20 cellular contexts compared by ENCODE assay signal in genomic region chr5:118647587-118647986, GRCh38.
DNase-seq lines count a peak whose midpoint lies in the region; ATAC-seq, FAIRE-seq and TF ChIP-seq lines count a peak whose summit lies in the region.
"Had no signal": no experiment of that assay in that cellular context is flagged by ENCODE, and none has a peak within 500 bp of the region (broad histone marks: within the 10 kb centered on the region; RNA-seq: fewer than 3 reads in every experiment).

No MANE protein-coding gene starts in this region.

- H3K36me3 Mint-ChIP-seq in GM23338 (ENCODE audit: low read depth), result no peaks in the 10 kb centered on the region
- H3K36me3 Mint-ChIP-seq in endodermal cell (ENCODE audit: low read depth), result no peaks in the 10 kb centered on the region
- H3K36me3 Mint-ChIP-seq in chondrocyte (ENCODE audit: low read depth), result peaks cover 2% of the 10 kb centered on the region
- H3K36me3 Mint-ChIP-seq: CD4-positive, CD25-positive, alpha-beta regulatory T cell; CD8-positive, alpha-beta memory T cell had no signal

- no peak overlapping the region for H4K5ac ChIP-seq in mesendoderm (ENCODE audit: low read length)

- no peak overlapping the region for H3K18ac ChIP-seq in mesendoderm (ENCODE audit: low read length)

- H3K36me3 ChIP-seq in GM23338 (ENCODE audit: insufficient read depth) (no peaks in the 10 kb centered on the region), endodermal cell (ENCODE audit: control insufficient read depth, insufficient read depth, low read length) (no peaks in the 10 kb centered on the region), mesendoderm (ENCODE audit: control insufficient read depth, insufficient read depth, low read length) (no peaks in the 10 kb centered on the region), small intestine (ENCODE audit: control insufficient read depth in 2 of 2, insufficient read depth in 2 of 2, low read length in 2 of 2) (no peaks in the 10 kb centered on the region), A673 (ENCODE audit: insufficient read depth, low read length, poor library complexity, severe bottlenecking) (no peaks in the 10 kb centered on the region)
- H3K36me3 ChIP-seq: BLaER1 treated with 17β-estradiol and CSF1 and Interleukin-3, amounts not matched to agents 10 nM and 100 nM had no signal

- no peak overlapping the region for H3K23ac ChIP-seq in mesendoderm (ENCODE audit: low read length)

- H3K27me3 ChIP-seq in GM23338 (ENCODE audit: insufficient read depth) (no peaks in the 10 kb centered on the region), endodermal cell (ENCODE audit: control insufficient read depth, insufficient read depth, low read length, poor library complexity, severe bottlenecking) (no peaks in the 10 kb centered on the region), mesendoderm (ENCODE audit: insufficient read depth, low read length, poor library complexity) (no peaks in the 10 kb centered on the region), small intestine (ENCODE audit: control insufficient read depth in 2 of 2, insufficient read depth in 2 of 2, low read length in 2 of 2) (no peaks in the 10 kb centered on the region), A673 (replicated peaks; ENCODE audit: insufficient read depth, low read depth, low read length, poor library complexity) (no peaks in the 10 kb centered on the region)
- H3K27me3 ChIP-seq: BLaER1 treated with 17β-estradiol and CSF1 and Interleukin-3, amounts not matched to agents 10 nM and 100 nM had no signal

- H2BK15ac ChIP-seq in mesendoderm (replicated peaks; ENCODE audit: low read depth), result no peak overlapping the region

- no TSS peak for BruUV-seq in A673 (replicated peaks; lab: Mats Ljungman, UMichigan)

- no peak overlapping the region for H2BK5ac ChIP-seq in mesendoderm (ENCODE audit: low read length)

- H2BK120ac ChIP-seq in mesendoderm (ENCODE audit: low read depth, low read length), result no peak overlapping the region

- H3K4me1 Mint-ChIP-seq in GM23338 (peaks cover 5% of the 10 kb centered on the region; the same call in 1 of the 3 replicates), endodermal cell (peaks cover 29% of the 10 kb centered on the region), chondrocyte (ENCODE audit: low read depth) (no peaks in the 10 kb centered on the region)
- H3K4me1 Mint-ChIP-seq: B cell; CD4-positive, CD25-positive, alpha-beta regulatory T cell; CD8-positive, alpha-beta memory T cell had no signal

- H3K9me3 Mint-ChIP-seq in GM23338, result no peaks in the 10 kb centered on the region
- H3K9me3 Mint-ChIP-seq in endodermal cell, result no peaks in the 10 kb centered on the region
- peaks cover 5% of the 10 kb centered on the region for H3K9me3 Mint-ChIP-seq in chondrocyte (ENCODE audit: low read depth)

- H2AFZ ChIP-seq in GM23338, result peak overlapping the region; percentile 78; the same call in 1 of the 2 replicates

- no peaks in the 10 kb centered on the region for H3F3A ChIP-seq in GM23338 (replicated peaks; ENCODE audit: low read depth)

- DNase-seq in GM23338 (ENCODE audit: low spot score) (no peak), endodermal cell (peak; percentile 66), mesendoderm (peak; percentile 75), small intestine (peak; percentile 68), chondrocyte (ENCODE audit: low spot score) (no peak), HCEC 1CT (no peak), A673 (ENCODE audit: low spot score) (no peak)
- DNase-seq: 8988T; CD4-positive, CD25-positive, alpha-beta regulatory T cell; CD8-positive, alpha-beta memory T cell; COR-L47; GOT3; H9 had no signal

- H3K4me2 ChIP-seq in GM23338 (no peak overlapping the region), mesendoderm (ENCODE audit: low read length) (no peak overlapping the region)
- H3K4me2 ChIP-seq: BLaER1 treated with 17β-estradiol and CSF1 and Interleukin-3, amounts not matched to agents 10 nM and 100 nM had no signal

- H3K9ac ChIP-seq in endodermal cell (ENCODE audit: extremely low read depth, low read length, poor library complexity, severe bottlenecking), result no peak overlapping the region
- H3K9ac ChIP-seq in mesendoderm (ENCODE audit: low read length), result no peak overlapping the region
- H3K9ac ChIP-seq: BLaER1 treated with 17β-estradiol and CSF1 and Interleukin-3, amounts not matched to agents 10 nM and 100 nM had no signal

- H3K4me1 ChIP-seq in GM23338 (ENCODE audit: insufficient read depth) (no peaks in the 10 kb centered on the region), endodermal cell (ENCODE audit: control insufficient read depth, insufficient read depth, low read length) (peaks cover 6% of the 10 kb centered on the region), mesendoderm (ENCODE audit: control insufficient read depth, low read depth, low read length) (peaks cover 9% of the 10 kb centered on the region), small intestine (ENCODE audit: control insufficient read depth in 2 of 2, insufficient read depth in 1 of 2, low read depth in 1 of 2, low read length in 1 of 2) (peaks cover 0 to 2% of the 10 kb centered on the region in 2 donors), A673 (ENCODE audit: insufficient read depth, low read length, poor library complexity, severe bottlenecking) (no peaks in the 10 kb centered on the region)
- H3K4me1 ChIP-seq: BLaER1 treated with 17β-estradiol and CSF1 and Interleukin-3, amounts not matched to agents 10 nM and 100 nM had no signal

- WGBS in endodermal cell (ENCODE audit: insufficient coverage in 1 of 2, insufficient read length in 1 of 2), 2 experiments, result 28 to 68% methylated on average over 2 to 6 of the region's 7 CpGs
- WGBS in mesendoderm (ENCODE audit: extremely low coverage, insufficient coverage, low lambda C conversion rate), result no CpG with 5 or more reads among the region's 7 CpGs
- WGBS in small intestine, 3 donors, result 20 to 50% (median 20%) methylated on average over 7 of the region's 7 CpGs

- CTCF ChIA-PET in A673 (lab: Charles Lee), result no interaction called here

- H3K27me3 Mint-ChIP-seq in GM23338 (ENCODE audit: insufficient read depth, low read depth, poor library complexity), result no peaks in the 10 kb centered on the region
- H3K27me3 Mint-ChIP-seq in endodermal cell (ENCODE audit: insufficient read depth), result no peaks in the 10 kb centered on the region
- no peaks in the 10 kb centered on the region for H3K27me3 Mint-ChIP-seq in chondrocyte (ENCODE audit: low read depth)
- H3K27me3 Mint-ChIP-seq: B cell; CD4-positive, CD25-positive, alpha-beta regulatory T cell; CD8-positive, alpha-beta memory T cell had no signal

- H3K79me2 ChIP-seq in GM23338 (replicated peaks; ENCODE audit: insufficient read depth) (no peaks in the 10 kb centered on the region), mesendoderm (ENCODE audit: control insufficient read depth, insufficient read depth, low read length) (no peaks in the 10 kb centered on the region)

- H2AK5ac ChIP-seq in mesendoderm (ENCODE audit: low read length), result no peak overlapping the region

- H3K27ac Mint-ChIP-seq in GM23338 (peak overlapping the region; percentile 26), endodermal cell (peak overlapping the region; percentile 96), chondrocyte (ENCODE audit: unreplicated experiment) (no peak overlapping the region)
- H3K27ac Mint-ChIP-seq: B cell; CD4-positive, CD25-positive, alpha-beta regulatory T cell; CD8-positive, alpha-beta memory T cell had no signal

- H3K27ac ChIP-seq in GM23338 (ENCODE audit: low read depth) (no peak overlapping the region), endodermal cell (ENCODE audit: low read depth, low read length) (no peak overlapping the region), mesendoderm (ENCODE audit: low read depth, low read length) (no peak overlapping the region), small intestine (ENCODE audit: low read depth in 1 of 2, low read length in 1 of 2) (no peak overlapping the region), A673 (ENCODE audit: low read depth, low read length, poor library complexity, severe bottlenecking) (no peak overlapping the region)
- H3K27ac ChIP-seq: BLaER1 treated with 17β-estradiol and CSF1 and Interleukin-3, amounts not matched to agents 10 nM and 100 nM had no signal

- H3K4me3 ChIP-seq in GM23338 (no peak overlapping the region), endodermal cell (ENCODE audit: low read length) (peak overlapping the region; percentile 48), mesendoderm (ENCODE audit: low read length) (no peak overlapping the region), small intestine (ENCODE audit: low read depth in 1 of 2, low read length in 2 of 2) (no peak overlapping the region), A673 (ENCODE audit: low read depth, low read length, poor library complexity, severe bottlenecking) (no peak overlapping the region)
- H3K4me3 ChIP-seq: BLaER1 treated with 17β-estradiol and CSF1 and Interleukin-3, amounts not matched to agents 10 nM and 100 nM had no signal

- no peaks in the 10 kb centered on the region for H3K9me3 ChIP-seq in endodermal cell (ENCODE audit: control insufficient read depth, low read length)
- H3K9me3 ChIP-seq in small intestine (ENCODE audit: control insufficient read depth, low read depth), result no peaks in the 10 kb centered on the region
- no peaks in the 10 kb centered on the region for H3K9me3 ChIP-seq in A673 (ENCODE audit: low read depth, low read length, poor library complexity, severe bottlenecking)
- H3K9me3 ChIP-seq: BLaER1 treated with 17β-estradiol and CSF1 and Interleukin-3, amounts not matched to agents 10 nM and 100 nM had no signal

- H3K9me2 ChIP-seq in GM23338 (ENCODE audit: insufficient read depth), result no peaks in the 10 kb centered on the region

- H3K4me3 Mint-ChIP-seq in GM23338, result no peak overlapping the region
- H3K4me3 Mint-ChIP-seq in endodermal cell, result peak overlapping the region; percentile 28
- H3K4me3 Mint-ChIP-seq in chondrocyte (ENCODE audit: unreplicated experiment), result no peak overlapping the region
- H3K4me3 Mint-ChIP-seq: B cell; CD4-positive, CD25-positive, alpha-beta regulatory T cell; CD8-positive, alpha-beta memory T cell; H9 had no signal

- H4K20me1 ChIP-seq in GM23338 (replicated peaks; ENCODE audit: insufficient read depth), result no peaks in the 10 kb centered on the region
- H4K20me1 ChIP-seq: BLaER1 treated with 17β-estradiol and CSF1 and Interleukin-3, amounts not matched to agents 10 nM and 100 nM had no signal

- no peaks in the 10 kb centered on the region for H3K79me1 ChIP-seq in mesendoderm (ENCODE audit: low read length)

- no peak overlapping the region for H3K4ac ChIP-seq in mesendoderm (ENCODE audit: low read depth, low read length)

- intact Hi-C loops in A673 (cut with micrococcal nuclease; ENCODE audit: unreplicated experiment), result no loop called here

- no peak overlapping the region for H3K56ac ChIP-seq in mesendoderm (ENCODE audit: low read length)

- H4K8ac ChIP-seq in mesendoderm (ENCODE audit: low read depth, low read length), result no peak overlapping the region

- TF ChIP-seq CTCF in GM23338 (conservative IDR thresholded peaks at IDR 0.05; ENCODE audit: low read depth in 2 of 2) (no peak), endodermal cell (conservative IDR thresholded peaks at IDR 0.05) (no peak), chondrocyte (IDR thresholded peaks at IDR 0.05) (no peak), A673 (conservative IDR thresholded peaks at IDR 0.05; ENCODE audit: low read depth, low read length) (no peak)

- no peak for FAIRE-seq in small intestine (lab: Jason Lieb, UNC)
- FAIRE-seq: D721Med, G401.6, GM12891, GM18507 had no signal

- POLR2A ChIA-PET in A673 (lab: Charles Lee; ENCODE audit: low non-redundant PET), result no interaction called here

- ATAC-seq in GM23338 (peak; percentile 60), esophagus mucosa (no peak)

Comparison
In these comparisons a context has a peak if more than half of its experiments do, and no peak if none do; other contexts are left out.
1. DNase-seq: peak in endodermal cell (single experiment), mesendoderm (single experiment) and small intestine (single experiment); none in GM23338 (single experiment), chondrocyte (single experiment), HCEC 1CT (single experiment) and A673 (single experiment).